Comparison of ENCODE assay signal across 11 cellular contexts in the genomic region with DNA sequence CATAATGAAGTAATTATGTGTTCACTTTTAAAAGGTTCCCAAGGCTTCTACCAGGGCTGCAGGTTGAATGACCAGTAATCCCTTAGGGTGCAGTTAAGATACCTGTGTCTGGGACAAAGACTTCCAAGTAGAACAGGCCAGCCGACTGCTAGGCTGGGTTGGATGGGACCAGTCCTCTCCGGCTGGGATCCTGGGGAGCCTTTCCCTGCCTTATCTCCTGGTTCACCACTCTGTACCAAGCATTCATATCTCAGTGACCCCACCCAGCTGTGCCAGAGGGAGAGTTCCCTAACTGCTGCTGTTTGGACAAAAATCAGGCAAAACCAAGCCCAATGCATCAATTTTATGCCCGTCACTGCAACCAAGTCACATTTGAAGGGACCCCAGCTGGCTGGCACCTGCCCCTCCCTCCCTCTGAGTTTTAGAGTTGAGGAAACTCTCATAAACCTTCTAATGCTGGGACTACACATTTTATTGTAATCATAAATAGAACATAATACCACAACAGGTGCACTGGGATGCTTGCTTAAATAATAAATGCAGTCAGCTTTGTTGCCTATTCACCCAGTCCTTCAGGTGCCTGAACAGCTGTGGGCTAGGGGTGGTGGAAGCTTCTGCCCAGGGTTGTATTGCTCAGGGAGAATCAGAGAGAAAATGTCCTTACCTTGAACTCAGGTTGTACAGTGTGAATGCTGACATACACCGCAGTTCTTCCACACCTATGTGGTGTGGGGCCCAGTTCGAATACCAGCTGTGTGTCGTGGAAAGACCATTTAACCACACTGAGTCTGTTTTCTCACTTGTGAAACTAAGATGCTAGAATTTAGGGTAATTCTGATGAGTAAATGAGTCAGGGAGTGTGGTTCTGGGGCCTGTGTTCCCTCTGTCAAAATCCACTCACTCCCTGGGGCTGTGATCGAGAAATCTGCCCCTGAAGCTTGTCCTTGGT.
A peak's percentile ranks its signal among the peaks of the same experiment; 100 is the strongest.
DNase-seq lines count a peak whose midpoint lies in the region; ATAC-seq and TF ChIP-seq lines count a peak whose summit lies in the region.
"Had no signal": no experiment of that assay in that cellular context is flagged by ENCODE, and none has a peak within 500 bp of the region (broad histone marks: within the 10 kb centered on the region; RNA-seq: fewer than 3 reads in every experiment).

No MANE protein-coding gene starts in this region.

- POLR2A ChIA-PET in activated naive CD8-positive, alpha-beta T cell treated with anti-CD3 and anti-CD28 coated beads, Interleukin-2, amount 10 ng/mL, durations not matched to agents 7 days and 5 days (lab: Charles Lee): no interaction called here

- no peaks in the 10 kb centered on the region for H3K9me2 ChIP-seq in DOHH2 (replicated peaks; ENCODE audit: control insufficient read depth, low read length)

- TF ChIP-seq CTCF in DOHH2 (IDR thresholded peaks at IDR 0.05; ENCODE audit: low read depth, low read length, poor library complexity, severe bottlenecking): no peak

- H3F3A ChIP-seq in DOHH2 (ENCODE audit: control insufficient read depth, insufficient read depth): no peaks in the 10 kb centered on the region

- H3K27me3 Mint-ChIP-seq in activated naive CD8-positive, alpha-beta T cell treated with anti-CD3 and anti-CD28 coated beads, Interleukin-2, amount 10 ng/mL, durations not matched to agents 7 days and 5 days: peaks cover 1% of the 10 kb centered on the region
- H3K27me3 Mint-ChIP-seq: CD8-positive, alpha-beta memory T cell had no signal

- DNase-seq in activated naive CD8-positive, alpha-beta T cell treated with anti-CD3 and anti-CD28 coated beads, Interleukin-2, amount 10 ng/mL, durations not matched to agents 7 days and 5 days: no peak
- DNase-seq in epidermal melanocyte (ENCODE audit: insufficient read length, low spot score) (no peak), NCI-H446 (lab: John Stamatoyannopoulos, UW) (no peak), globus pallidus (ENCODE audit: low spot score) (no peak), DMS153 treated with DMSO at 0.1 percent for 48 hours (lab: John Stamatoyannopoulos, UW; ENCODE audit: unreplicated experiment) (no peak)
- DNase-seq: CD8-positive, alpha-beta memory T cell; Kasumi-1; left cardiac atrium had no signal

- peak overlapping the region; percentile 48 for H3K27ac ChIP-seq in DOHH2 (ENCODE audit: low read depth, low read length)

- no peaks in the 10 kb centered on the region for H3K9me3 Mint-ChIP-seq in activated naive CD8-positive, alpha-beta T cell treated with anti-CD3 and anti-CD28 coated beads, Interleukin-2, amount 10 ng/mL, durations not matched to agents 7 days and 5 days
- H3K9me3 Mint-ChIP-seq: CD8-positive, alpha-beta memory T cell had no signal

- H3K4me2 ChIP-seq in DOHH2 (ENCODE audit: low read length): peak overlapping the region; percentile 52

- peak overlapping the region; percentile 38 for H3K4me3 ChIP-seq in DOHH2 (ENCODE audit: low read length)

- no peaks in the 10 kb centered on the region for H3K36me3 Mint-ChIP-seq in activated naive CD8-positive, alpha-beta T cell treated with anti-CD3 and anti-CD28 coated beads, Interleukin-2, amount 10 ng/mL, durations not matched to agents 7 days and 5 days

- H3K9me3 ChIP-seq in DOHH2 (ENCODE audit: control insufficient read depth, insufficient read depth, low read length): no peaks in the 10 kb centered on the region

- no peak overlapping the region for H3K4me3 Mint-ChIP-seq in activated naive CD8-positive, alpha-beta T cell treated with anti-CD3 and anti-CD28 coated beads, Interleukin-2, amount 10 ng/mL, durations not matched to agents 7 days and 5 days
- H3K4me3 Mint-ChIP-seq: CD8-positive, alpha-beta memory T cell had no signal

- no peaks in the 10 kb centered on the region for H4K20me1 ChIP-seq in DOHH2 (ENCODE audit: control insufficient read depth, insufficient read depth, low read depth, low read length)

- peaks cover 44% of the 10 kb centered on the region for H3K4me1 Mint-ChIP-seq in activated naive CD8-positive, alpha-beta T cell treated with anti-CD3 and anti-CD28 coated beads, Interleukin-2, amount 10 ng/mL, durations not matched to agents 7 days and 5 days

- ATAC-seq in GM18870 (IDR thresholded peaks at IDR 0.05; ENCODE audit: unreplicated experiment) (peak; percentile 71), HG03457 (IDR thresholded peaks at IDR 0.05; ENCODE audit: unreplicated experiment) (peak; percentile 54)
- peak; percentile 51 for ATAC-seq in activated naive CD8-positive, alpha-beta T cell treated with anti-CD3 and anti-CD28 coated beads, Interleukin-2, amount 10 ng/mL, durations not matched to agents 7 days and 5 days (ENCODE audit: low read depth)
- ATAC-seq: left cardiac atrium had no signal

- no peaks in the 10 kb centered on the region for H3K27me3 ChIP-seq in DOHH2 (ENCODE audit: control insufficient read depth, low read length)

- no peaks in the 10 kb centered on the region for H3K79me2 ChIP-seq in DOHH2 (ENCODE audit: control insufficient read depth, low read length)

- no peak overlapping the region for H3K27ac Mint-ChIP-seq in activated naive CD8-positive, alpha-beta T cell treated with anti-CD3 and anti-CD28 coated beads, Interleukin-2, amount 10 ng/mL, durations not matched to agents 7 days and 5 days

- H3K36me3 ChIP-seq in DOHH2 (ENCODE audit: control insufficient read depth, low read length): no peaks in the 10 kb centered on the region

- peaks cover 82% of the 10 kb centered on the region for H3K4me1 ChIP-seq in DOHH2 (ENCODE audit: control insufficient read depth, low read length)
